ENCODE assay signal across 8 cellular contexts in genomic region chr18:36187826-36188721, GRCh38. TPM values are rescaled to one million over a fixed set of nuclear protein-coding genes. Genes with fewer than 3 reads are reported as not detected.
A peak's percentile ranks its signal among the peaks of the same experiment; 100 is the strongest.
DNase-seq lines count a peak whose midpoint lies in the region; ATAC-seq and TF ChIP-seq lines count a peak whose summit lies in the region.

No MANE protein-coding gene starts in this region.

- H3K4me3 ChIP-seq in GM12864 (ENCODE audit: low read depth, low read length) (peak overlapping the region; percentile 74), coronary artery (peak overlapping the region; percentile 83)

- no peak overlapping the region for H3K27ac ChIP-seq in coronary artery

- no peak for TF ChIP-seq CTCF in GM12864 (IDR thresholded peaks at IDR 0.05; ENCODE audit: low read depth, low read length, missing control alignments)
- TF ChIP-seq CTCF in coronary artery (IDR thresholded peaks at IDR 0.05), result no peak

- DNase-seq in GM12864 (ENCODE audit: low read depth), result no peak
- DNase-seq in HuH-7.5 (ENCODE audit: low spot score), result peak; percentile 28
- no peak for DNase-seq in coronary artery (ENCODE audit: low spot score)
- DNase-seq in mesenteric fat pad (ENCODE audit: low spot score), result peak; percentile 87
- DNase-seq in stimulated activated naive CD4-positive, alpha-beta T cell (lab: John Stamatoyannopoulos, UW), result no peak

- ATAC-seq in HG02852 (IDR thresholded peaks at IDR 0.05; ENCODE audit: unreplicated experiment) (no peak), HG03442 (IDR thresholded peaks at IDR 0.05; ENCODE audit: unreplicated experiment) (no peak), GM21825 (IDR thresholded peaks at IDR 0.05; ENCODE audit: unreplicated experiment) (no peak)

RNA-seq across cellular contexts. Expression of gene MOCOS, which starts 0.8 kb away (rescaled TPM):
- total RNA-seq in mesenteric fat pad, result 5.8 TPM

RNA-seq across cellular contexts. Expression of gene ELP2, which starts 58.4 kb away (rescaled TPM):
- total RNA-seq in mesenteric fat pad, result 71.8 TPM

RNA-seq across cellular contexts. Expression of gene SLC39A6, which starts 58.9 kb away (rescaled TPM):
- total RNA-seq in mesenteric fat pad, result 54.9 TPM

Comparison
In these comparisons a context has a peak if more than half of its experiments do, and no peak if none do; other contexts are left out.
1. DNase-seq: peak in HuH-7.5 (single experiment) and mesenteric fat pad (single experiment); none in GM12864 (single experiment), coronary artery (single experiment) and stimulated activated naive CD4-positive, alpha-beta T cell (0 of 6).